ENCODE assay signal across 8 cellular contexts in genomic region chr5:149561848-149562247, GRCh38. TPM values are rescaled to one million over a fixed set of nuclear protein-coding genes. Genes with fewer than 3 reads are reported as not detected.
DNase-seq lines count a peak whose midpoint lies in the region; ATAC-seq and TF ChIP-seq lines count a peak whose summit lies in the region.

No MANE protein-coding gene starts in this region.

- ATAC-seq in HG03159 (IDR thresholded peaks at IDR 0.05; ENCODE audit: unreplicated experiment) (no peak), HG02759 (IDR thresholded peaks at IDR 0.05; ENCODE audit: unreplicated experiment) (no peak)

- TF ChIP-seq EP300 in suprapubic skin (IDR thresholded peaks at IDR 0.05): no peak

- peak overlapping the region; percentile 57; the same call in 1 of the 2 replicates for H3K9ac ChIP-seq in iPS-20b (ENCODE audit: low read depth, low read length)

- intact Hi-C loops in adrenal gland (cut with DNase I): loop anchor here in 1 of 2 donors (10.0 kb wide), 1 partner anchor 427 kb away; no protein-coding TSS in a partner anchor

- TF ChIP-seq POLR2A in adrenal gland (IDR thresholded peaks at IDR 0.05): peak in 1 of 2 donors; percentile 37
- no peak for TF ChIP-seq POLR2A in suprapubic skin (IDR thresholded peaks at IDR 0.05)

- H3K27me3 ChIP-seq in AG04450 (ENCODE audit: control insufficient read depth, insufficient read depth, low read length) (no peaks in the 10 kb centered on the region), adrenal gland (no peaks in the 10 kb centered on the region), iPS-20b (ENCODE audit: insufficient read depth, low read length) (no peaks in the 10 kb centered on the region), suprapubic skin (no peaks in the 10 kb centered on the region)

- H3K27ac ChIP-seq in AG04450 (ENCODE audit: low read depth, low read length) (peak overlapping the region; percentile 90), adrenal gland (peak overlapping the region; percentile 59 to 85 (median 73)), iPS-20b (ENCODE audit: low read length) (peak overlapping the region; percentile 85), suprapubic skin (peak overlapping the region; percentile 72)

- H3K36me3 ChIP-seq in adrenal gland (replicated peaks in 1 of 2) (no peaks in the 10 kb centered on the region), iPS-20b (ENCODE audit: insufficient read depth, low read depth, low read length) (no peaks in the 10 kb centered on the region), suprapubic skin (no peaks in the 10 kb centered on the region)

- 32 to 41% (median 38%) methylated on average over 2 of the region's 2 CpGs for WGBS in adrenal gland, 4 donors
- WGBS in suprapubic skin: 27% methylated on average over 2 of the region's 2 CpGs

- POLR2A ChIA-PET in AG04450 (lab: Yijun Ruan, JAX): interaction anchor here (1.8 to 4.0 kb wide), 4 partner anchors 11 to 127 kb away, joined by 10 to 38 read pairs (median 16); partner anchors contain the start of gene CSNK1A1

- no peak overlapping the region; the same call in 1 of the 2 replicates for H3K4me3 ChIP-seq in AG04450 (ENCODE audit: low read depth, low read length)
- peak overlapping the region in 1 of 4 donors; percentile 20 for H3K4me3 ChIP-seq in adrenal gland
- H3K4me3 ChIP-seq in iPS-20b (ENCODE audit: low read length): no peak overlapping the region
- H3K4me3 ChIP-seq in suprapubic skin: no peak overlapping the region

- H3K9me3 ChIP-seq in AG04450 (ENCODE audit: control insufficient read depth, insufficient read depth, low read length): no peaks in the 10 kb centered on the region
- H3K9me3 ChIP-seq in adrenal gland (replicated peaks in 1 of 3): no peaks in the 10 kb centered on the region
- no peaks in the 10 kb centered on the region for H3K9me3 ChIP-seq in iPS-20b (ENCODE audit: insufficient read depth, low read depth, low read length)
- H3K9me3 ChIP-seq in suprapubic skin: no peaks in the 10 kb centered on the region

- peak; percentile 84 for DNase-seq in AG04450 (ENCODE audit: low read depth, low spot score)
- peak; percentile 45 for DNase-seq in HT-29 (ENCODE audit: low spot score)
- DNase-seq in adrenal gland: peak in 2 of 7 donors; percentile 41 to 48
- DNase-seq in suprapubic skin (ENCODE audit: low spot score in 2 of 2): no peak
- no peak for DNase-seq in HuH-7.5 (ENCODE audit: low spot score)

- peaks cover 14 to 31% of the 10 kb centered on the region in 2 donors for H3K4me1 ChIP-seq in adrenal gland (replicated peaks in 1 of 2)
- peaks cover 21% of the 10 kb centered on the region for H3K4me1 ChIP-seq in iPS-20b (ENCODE audit: insufficient read depth, low read length)
- H3K4me1 ChIP-seq in suprapubic skin: peaks cover 50% of the 10 kb centered on the region

- TF ChIP-seq CTCF in AG04450 (IDR thresholded peaks at IDR 0.05; ENCODE audit: low read depth, low read length) (no peak), adrenal gland (IDR thresholded peaks at IDR 0.05) (no peak), suprapubic skin (IDR thresholded peaks at IDR 0.05) (no peak)

- CTCF ChIA-PET in AG04450 (lab: Charles Lee): interaction anchor here (0.6 to 4.5 kb wide), 13 partner anchors 10 to 190 kb away, joined by 3 to 31 read pairs (median 6); partner anchors contain the start of gene CSNK1A1

RNA-seq across cellular contexts. Expression of gene CSNK1A1, which starts 10.6 kb away (rescaled TPM):
- polyA plus RNA-seq in AG04450 (2011; rRNA removed): 260 and 329 TPM in 2 replicates
- polyA minus RNA-seq in AG04450 (2011; rRNA and poly(A)+ RNA removed): 434 and 500 TPM in 2 replicates
- 318 and 376 TPM in 2 replicates for total RNA-seq in HT-29 (2014; rRNA removed; shearing (Covaris generic))
- total RNA-seq in adrenal gland: 100 to 1,000 TPM; 165 to 301 (median 225) TPM
- polyA plus RNA-seq in adrenal gland: 100 to 1,000 TPM in 1 of 3 donors, 10 to 100 TPM in 2; 51.0 to 234 (median 64.4) TPM
- total RNA-seq in suprapubic skin: 100 to 1,000 TPM; 273 to 365 (median 320) TPM

RNA-seq across cellular contexts. Expression of gene ARHGEF37, which starts 19.4 kb away (rescaled TPM):
- polyA plus RNA-seq in AG04450 (2011; rRNA removed) (0.61 and 0.74 TPM in 2 replicates), adrenal gland (1 to 10 TPM; 1.8 to 4.3 (median 2.3) TPM)
- 0.83 and 1.6 TPM in 2 replicates for polyA minus RNA-seq in AG04450 (2011; rRNA and poly(A)+ RNA removed)
- 0.10 and 0.15 TPM in 2 replicates for total RNA-seq in HT-29 (2014; rRNA removed; shearing (Covaris generic))
- total RNA-seq in adrenal gland (1 to 10 TPM; 1.8 to 8.4 (median 4.5) TPM), suprapubic skin (10 to 100 TPM; 45.4 to 75.3 (median 65.3) TPM)

Comparison
In these comparisons a context has a peak if more than half of its experiments do, and no peak if none do; other contexts are left out.
1. DNase-seq: peak in AG04450 (single experiment) and HT-29 (single experiment); none in suprapubic skin (0 of 2) and HuH-7.5 (single experiment).
2. RNA of gene ARHGEF37, which starts 19.4 kb away (total RNA-seq): 45.4 to 75.3 TPM in suprapubic skin; 1.8 to 8.4 TPM in adrenal gland and 0.10 to 0.15 TPM in HT-29; every median in the first group is over 4 times any median in the second.
3. Peak in every context shown above with its lines, with median percentiles within 50 percentile points of each other: H3K27ac ChIP-seq.